ENCODE assay signal across 18 cellular contexts in genomic region chr11:131378931-131379330, GRCh38. TPM values are rescaled to one million over a fixed set of nuclear protein-coding genes. Genes with fewer than 3 reads are reported as not detected.
A peak's percentile ranks its signal among the peaks of the same experiment; 100 is the strongest.
DNase-seq lines count a peak whose midpoint lies in the region; ATAC-seq and TF ChIP-seq lines count a peak whose summit lies in the region.
"Had no signal": no experiment of that assay in that cellular context is flagged by ENCODE, and none has a peak within 500 bp of the region (broad histone marks: within the 10 kb centered on the region; RNA-seq: fewer than 3 reads in every experiment).

No MANE protein-coding gene starts in this region.

- no peak for TF ChIP-seq CTCF in transverse colon (IDR thresholded peaks at IDR 0.05)

- H3K27me3 ChIP-seq in transverse colon: peaks cover 1% of the 10 kb centered on the region
- H3K27me3 ChIP-seq: ovary had no signal

- intact Hi-C loops in transverse colon (cut with DNase I; ENCODE audit: low total_unique reads): no loop called here

- in situ Hi-C loops in transverse colon (cut with MboI; ENCODE audit: low pct_ligation_motif_present in 1 of 4, low pct_unique_long_range_greater_than_20kb in 1 of 4, low sequenced_read_pairs in 3 of 4): no loop called here

- TF ChIP-seq EP300 in transverse colon (IDR thresholded peaks at IDR 0.05; ENCODE audit: low read depth): no peak

- H3K36me3 ChIP-seq in transverse colon: no peaks in the 10 kb centered on the region
- H3K36me3 ChIP-seq: ovary had no signal

- no peaks in the 10 kb centered on the region for H3K4me1 ChIP-seq in transverse colon
- H3K4me1 ChIP-seq: Caco-2 had no signal

- no peak for TF ChIP-seq POLR2A in transverse colon (IDR thresholded peaks at IDR 0.05)

- WGBS in transverse colon (ENCODE audit: low coverage in 1 of 2), 2 donors: 54% methylated on average over 1 of the region's 1 CpG; no CpG with 5 or more reads in 1 of the 2 donors

- DNase-seq in NOMO-1 (lab: John Stamatoyannopoulos, UW; ENCODE audit: unreplicated experiment in 2 of 2) (peak; percentile 42 to 50), NOMO-1 treated with dmso at 0.1 percent for 144 hours (lab: John Stamatoyannopoulos, UW; ENCODE audit: unreplicated experiment) (no peak), RKO (ENCODE audit: low spot score) (no peak), HCEC 1CT (no peak), transverse colon (no peak)
- DNase-seq: activated naive CD4-positive, alpha-beta T cell treated with anti-CD3 and anti-CD28 coated beads for 36 hours; Caco-2; GM23248; NCI-H1105 treated with DMSO at 0.1 percent for 48 hours; ovary; stimulated activated CD4-positive, alpha-beta T cell treated with anti-CD3 and anti-CD28 coated beads, Interleukin-12 subunit alpha, Interleukin-12 subunit beta, amount 100 ng/mL, for 4 hours; T-helper 9 cell; trophoblast cell had no signal

- H3K4me3 ChIP-seq in transverse colon: no peak overlapping the region
- H3K4me3 ChIP-seq: GM23248, ovary had no signal

- ATAC-seq in HG02678 (IDR thresholded peaks at IDR 0.05; ENCODE audit: unreplicated experiment) (peak; percentile 81), HG03460 (IDR thresholded peaks at IDR 0.05; ENCODE audit: unreplicated experiment) (peak; percentile 72), GM21717 (IDR thresholded peaks at IDR 0.05; ENCODE audit: unreplicated experiment) (no peak)

- no peaks in the 10 kb centered on the region for H3K9me3 ChIP-seq in transverse colon
- H3K9me3 ChIP-seq: ovary had no signal

- no peak overlapping the region for H3K27ac ChIP-seq in transverse colon
- H3K27ac ChIP-seq: 22Rv1, GM23248, ovary had no signal

RNA-seq across cellular contexts. Expression of gene NTM, which starts 8.5 kb away (rescaled TPM):
- total RNA-seq in transverse colon: 1 to 10 TPM in 2 of 4 donors, under 1 TPM in 1, not detected in 1; 0.40 to 3.1 (median 2.1) TPM
- total RNA-seq: activated naive CD4-positive, alpha-beta T cell treated with anti-CD3 and anti-CD28 coated beads for 36 hours; lung microvascular endothelial cell had no signal

Comparison
In these comparisons a context has a peak if more than half of its experiments do, and no peak if none do; other contexts are left out.
1. DNase-seq: peak in NOMO-1 (2 of 2); none in NOMO-1 treated with dmso at 0.1 percent for 144 hours (single experiment), RKO (single experiment), HCEC 1CT (single experiment) and transverse colon (single experiment).